ENCODE assay signal across 8 cellular contexts in genomic region chr4:151324449-151325319, GRCh38. TPM values are rescaled to one million over a fixed set of nuclear protein-coding genes. Genes with fewer than 3 reads are reported as not detected.
DNase-seq lines count a peak whose midpoint lies in the region; ATAC-seq lines count a peak whose summit lies in the region.

No MANE protein-coding gene starts in this region.

- H3K27me3 ChIP-seq in neuron (ENCODE audit: insufficient read depth, low read length) (no peaks in the 10 kb centered on the region), Karpas-422 (ENCODE audit: low read length) (no peaks in the 10 kb centered on the region)

- ATAC-seq in HG02623 (IDR thresholded peaks at IDR 0.05; ENCODE audit: unreplicated experiment) (peak; percentile 48), GM18511 (IDR thresholded peaks at IDR 0.05; ENCODE audit: unreplicated experiment) (no peak)
- ATAC-seq in activated naive CD4-positive, alpha-beta T cell treated with anti-CD3 and anti-CD28 coated beads, Interleukin-2, amount 50 U/mL, for 72 hours: peak; percentile 67 to 87

- H3K4me3 ChIP-seq in neuron (ENCODE audit: low read length) (peak overlapping the region; percentile 64), Karpas-422 (ENCODE audit: low read length) (no peak overlapping the region)

- no peaks in the 10 kb centered on the region for H3K9me3 Mint-ChIP-seq in activated naive CD4-positive, alpha-beta T cell treated with anti-CD3 and anti-CD28 coated beads, Interleukin-2, amount 50 U/mL, for 72 hours

- H3K4me2 ChIP-seq in Karpas-422 (ENCODE audit: low read depth, low read length, poor library complexity, severe bottlenecking): no peak overlapping the region

- DNase-seq in AG20443 (ENCODE audit: low spot score) (peak; percentile 77), glomerular visceral epithelial cell (ENCODE audit: extremely low spot score) (peak; percentile 84), Karpas-422 (no peak), NK-92 (lab: John Stamatoyannopoulos, UW; ENCODE audit: unreplicated experiment) (no peak)
- peak; percentile 5 to 68 for DNase-seq in activated naive CD4-positive, alpha-beta T cell treated with anti-CD3 and anti-CD28 coated beads, Interleukin-2, amount 50 U/mL, for 72 hours (ENCODE audit: low spot score in 2 of 2)

- H3K36me3 Mint-ChIP-seq in activated naive CD4-positive, alpha-beta T cell treated with anti-CD3 and anti-CD28 coated beads, Interleukin-2, amount 50 U/mL, for 72 hours: peaks cover 7 to 9% of the 10 kb centered on the region in 2 donors

- no peak overlapping the region for H3K9ac ChIP-seq in Karpas-422 (ENCODE audit: low read length)

- H3K79me2 ChIP-seq in Karpas-422 (ENCODE audit: low read length): no peaks in the 10 kb centered on the region

- no peaks in the 10 kb centered on the region for H3K9me3 ChIP-seq in neuron (ENCODE audit: low read length)
- no peaks in the 10 kb centered on the region for H3K9me3 ChIP-seq in Karpas-422 (ENCODE audit: low read length)

- H2AFZ ChIP-seq in neuron (ENCODE audit: low read depth, low read length): peak overlapping the region; percentile 95
- H2AFZ ChIP-seq in Karpas-422 (ENCODE audit: low read length): no peak overlapping the region

- no peaks in the 10 kb centered on the region for H4K20me1 ChIP-seq in Karpas-422 (ENCODE audit: insufficient read depth, low read depth, low read length)

- no peak overlapping the region for H3K27ac ChIP-seq in Karpas-422 (ENCODE audit: low read length)

- H3K4me1 ChIP-seq in neuron (ENCODE audit: insufficient read depth, low read length): peaks cover 11% of the 10 kb centered on the region
- H3K4me1 ChIP-seq in Karpas-422 (ENCODE audit: low read length): no peaks in the 10 kb centered on the region

- H3K27ac Mint-ChIP-seq in activated naive CD4-positive, alpha-beta T cell treated with anti-CD3 and anti-CD28 coated beads, Interleukin-2, amount 50 U/mL, for 72 hours: no peak overlapping the region

- H3K36me3 ChIP-seq in neuron (ENCODE audit: insufficient read depth, low read length): no peaks in the 10 kb centered on the region
- H3K36me3 ChIP-seq in Karpas-422 (ENCODE audit: insufficient read depth, low read length): no peaks in the 10 kb centered on the region

- H3K9me2 ChIP-seq in Karpas-422 (replicated peaks; ENCODE audit: insufficient read depth, low read length): no peaks in the 10 kb centered on the region

RNA-seq across cellular contexts. Expression of gene SH3D19, which starts 0.7 kb away (rescaled TPM):
- total RNA-seq in activated naive CD4-positive, alpha-beta T cell treated with anti-CD3 and anti-CD28 coated beads, Interleukin-2, amount 50 U/mL, for 72 hours: 1 to 10 TPM in 1 of 2 donors, not detected in 1; 1.7 TPM
- total RNA-seq in Karpas-422 (2014; rRNA removed; shearing (Covaris generic); ENCODE audit: low replicate concordance): not detected in 2 replicates

RNA-seq across cellular contexts. Expression of gene PRSS48, which starts 47.7 kb away (rescaled TPM):
- not detected for total RNA-seq in activated naive CD4-positive, alpha-beta T cell treated with anti-CD3 and anti-CD28 coated beads, Interleukin-2, amount 50 U/mL, for 72 hours
- total RNA-seq in Karpas-422 (2014; rRNA removed; shearing (Covaris generic); ENCODE audit: low replicate concordance): not detected in 2 replicates

Comparison
In these comparisons a context has a peak if more than half of its experiments do, and no peak if none do; other contexts are left out.
1. DNase-seq: peak in AG20443 (single experiment), activated naive CD4-positive, alpha-beta T cell treated with anti-CD3 and anti-CD28 coated beads, Interleukin-2, amount 50 U/mL, for 72 hours (2 of 2) and glomerular visceral epithelial cell (single experiment); none in Karpas-422 (single experiment) and NK-92 (single experiment).